Comparison of ENCODE assay signal across 21 cellular contexts in genomic region chr1:159775716-159776115, GRCh38. TPM values are rescaled to one million over a fixed set of nuclear protein-coding genes. Genes with fewer than 3 reads are reported as not detected.
DNase-seq lines count a peak whose midpoint lies in the region; FAIRE-seq and TF ChIP-seq lines count a peak whose summit lies in the region.
"Had no signal": no experiment of that assay in that cellular context is flagged by ENCODE, and none has a peak within 500 bp of the region (broad histone marks: within the 10 kb centered on the region; RNA-seq: fewer than 3 reads in every experiment).

No MANE protein-coding gene starts in this region.

- H3K27me3 ChIP-seq in PC-9 (ENCODE audit: insufficient read depth, low read depth) = peaks cover 2% of the 10 kb centered on the region; the same call in 1 of the 2 replicates

- no peaks in the 10 kb centered on the region for H4K20me1 ChIP-seq in PC-9 (ENCODE audit: insufficient read depth)

- H3K4me1 ChIP-seq in PC-9 (replicated peaks; ENCODE audit: insufficient read depth) = peaks cover 4% of the 10 kb centered on the region; the same call in 1 of the 2 replicates

- H3K9me2 ChIP-seq in PC-9 (ENCODE audit: insufficient read depth) = 0 out of 2 replicates have a peak, but pooled peaks cover 5% of the 10 kb centered on the region

- POLR2A ChIA-PET in PC-9 (lab: Charles Lee; ENCODE audit: unreplicated experiment) = no interaction called here

- TF ChIP-seq CTCF in PC-9 (conservative IDR thresholded peaks at IDR 0.05) = 0 out of 2 replicates have a peak, but pooled peaks have one; percentile 12

- H3K9me3 ChIP-seq in PC-9 (ENCODE audit: insufficient read depth, low read depth) = no peaks in the 10 kb centered on the region

- H3K27ac ChIP-seq in PC-9 = no peak overlapping the region

- TF ChIP-seq EP300 in Ishikawa (IDR thresholded peaks at IDR 0.05; ENCODE audit: borderline replicate concordance) = no peak

- intact Hi-C loops in PC-9 (cut with micrococcal nuclease; ENCODE audit: unreplicated experiment) = loop anchor here (1.0 kb wide), 1 partner anchor 614 kb away; no protein-coding TSS in a partner anchor

- H3F3A ChIP-seq in PC-9 (ENCODE audit: insufficient read depth, low read depth) = no peaks in the 10 kb centered on the region

- H2AFZ ChIP-seq in PC-9 = no peak overlapping the region

- no peaks in the 10 kb centered on the region for H3K36me3 ChIP-seq in PC-9 (ENCODE audit: low read depth)
- H3K36me3 ChIP-seq: MG63 had no signal

- FAIRE-seq in GM19239 (lab: Jason Lieb, UNC) = no peak
- FAIRE-seq: D721Med had no signal

- no peak overlapping the region for H3K4me2 ChIP-seq in PC-9

- BruUV-seq in PC-9 (replicated peaks; lab: Mats Ljungman, UMichigan) = no TSS peak

- CTCF ChIA-PET in PC-9 (lab: Charles Lee) = no interaction called here

- no peak overlapping the region for H3K4me3 ChIP-seq in PC-9
- H3K4me3 ChIP-seq: MG63 had no signal

- peak; percentile 24; the same call in 1 of the 2 replicates for TF ChIP-seq RAD21 in Ishikawa (IDR thresholded peaks at IDR 0.05; ENCODE audit: low read depth)

- no peaks in the 10 kb centered on the region for H3K79me2 ChIP-seq in PC-9 (ENCODE audit: low read depth)

- in situ Hi-C loops in ACHN (cut with HindIII; ENCODE audit: low pct_ligation_motif_present, low pct_unique_long_range_greater_than_20kb, low sequenced_read_pairs) = loop anchor here (25.0 kb wide), 1 partner anchor 112 kb away; no protein-coding TSS in a partner anchor

- DNase-seq in ACHN (peak; percentile 38), PC-9 (no peak), dermis blood vessel endothelial cell (peak; percentile 46), islet precursor cell (no peak), GM19239 (ENCODE audit: insufficient read length, low spot score) (no peak), GM19240 (ENCODE audit: insufficient read length, low spot score) (no peak), nucleus accumbens (lab: John Stamatoyannopoulos, UW) (no peak)
- DNase-seq: activated CD4-positive, alpha-beta T cell treated with anti-CD3 and anti-CD28 coated beads, Interleukin-2, amount 50 U/mL, for 48 hours; activated naive CD8-positive, alpha-beta T cell treated with anti-CD3 and anti-CD28 coated beads, Interleukin-2, amount 10 ng/mL, durations not matched to agents 7 days and 5 days; activated T-cell treated with anti-CD3 and anti-CD28 coated beads, Interleukin-2, amount 50 U/mL, for 24 hours; central memory CD4-positive, alpha-beta T cell; mesenchymal stem cell; MG63; NCI-H2107; NCI-H774; nephron progenitor cell; SIG-M5 had no signal

TF ChIP-seq in Ishikawa, 13 proteins besides CTCF, POLR2A, EP300 and RAD21:
- TF ChIP-seq TAF1 (IDR thresholded peaks at IDR 0.05; ENCODE audit: low read depth) (no peak), CEBPB (IDR thresholded peaks at IDR 0.05) (no peak), EGR1 (IDR thresholded peaks at IDR 0.05) (no peak), FOXM1 (IDR thresholded peaks at IDR 0.05; ENCODE audit: borderline replicate concordance, low read depth) (no peak), REST (IDR thresholded peaks at IDR 0.05; ENCODE audit: low read depth) (no peak), CREB1 (IDR thresholded peaks at IDR 0.05; ENCODE audit: low read depth) (no peak), TEAD4 (IDR thresholded peaks at IDR 0.05) (no peak), MAX (IDR thresholded peaks at IDR 0.05) (no peak), ZBTB7A (IDR thresholded peaks at IDR 0.05; ENCODE audit: low read depth) (no peak), YY1 (IDR thresholded peaks at IDR 0.05; ENCODE audit: low read depth) (no peak), NFIC (IDR thresholded peaks at IDR 0.05) (no peak)

RNA-seq across cellular contexts. Expression of gene DUSP23, which starts 5.0 kb away (rescaled TPM):
- total RNA-seq in PC-9 (2021) (33.1 and 50.4 TPM in 2 replicates), dermis blood vessel endothelial cell (29.0 and 47.6 TPM in 2 replicates)

RNA-seq across cellular contexts. Expression of gene FCRL6, which starts 26.4 kb away (rescaled TPM):
- total RNA-seq in PC-9 (2021) (not detected in 2 replicates), dermis blood vessel endothelial cell (not detected in 2 replicates)
- total RNA-seq: B cell had no signal

RNA-seq across cellular contexts. Expression of gene SLAMF8, which starts 51.0 kb away (rescaled TPM):
- total RNA-seq in PC-9 (2021) (not detected in 2 replicates), dermis blood vessel endothelial cell (not detected in 2 replicates)
- total RNA-seq: pulmonary artery endothelial cell had no signal

Comparison
In these comparisons a context has a peak if more than half of its experiments do, and no peak if none do; other contexts are left out.
1. DNase-seq: peak in ACHN (single experiment) and dermis blood vessel endothelial cell (single experiment); none in PC-9 (0 of 2), islet precursor cell (single experiment), GM19239 (single experiment), GM19240 (single experiment) and nucleus accumbens (0 of 56).